In the genomic region with DNA sequence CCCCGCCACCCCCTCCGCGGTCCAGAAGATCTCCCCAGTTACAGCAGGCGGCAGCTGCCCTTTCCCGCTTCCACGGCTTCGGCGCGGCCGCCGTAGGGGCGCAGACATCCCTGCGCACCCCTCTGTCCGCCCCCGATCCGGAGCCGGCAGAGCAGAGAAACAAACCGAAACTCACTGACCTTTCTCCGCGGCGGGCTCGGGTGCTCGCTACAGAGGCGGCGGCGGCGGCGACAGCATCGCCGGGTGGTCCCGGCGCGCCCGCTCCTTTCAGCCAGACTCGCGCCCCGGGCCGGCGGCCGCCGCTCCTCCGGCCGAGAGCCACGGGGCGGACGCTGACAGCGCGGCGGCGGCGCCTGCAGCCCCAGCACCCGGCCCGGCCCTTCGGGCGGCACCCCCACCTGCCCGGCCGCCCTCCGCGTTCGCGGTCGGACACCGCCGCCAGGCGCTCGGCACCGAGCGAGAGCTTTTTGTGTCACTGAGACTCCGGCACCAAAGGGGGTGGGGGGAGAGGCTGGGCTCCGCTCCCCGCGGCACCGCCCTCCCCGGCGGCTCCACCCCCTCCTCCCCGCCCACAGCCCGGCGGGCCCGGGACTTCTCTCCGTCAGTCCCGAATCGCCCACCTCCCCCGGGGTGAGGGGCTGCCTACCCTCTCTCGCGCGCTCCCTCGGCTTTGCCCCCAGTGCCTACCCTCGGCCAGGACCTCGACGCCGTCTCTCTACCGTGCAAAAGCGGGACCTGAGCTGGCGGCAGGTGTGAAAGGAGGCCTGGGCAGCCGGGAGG, we compare ENCODE assay signal across 8 cellular contexts. TPM values are rescaled to one million over a fixed set of nuclear protein-coding genes. Genes with fewer than 3 reads are reported as not detected.
DNase-seq lines count a peak whose midpoint lies in the region; ATAC-seq and TF ChIP-seq lines count a peak whose summit lies in the region.

No MANE protein-coding gene starts in this region.

- 0% methylated on average over 1 of the region's 95 CpGs; no CpG with 5 or more reads in 1 of the 2 donors for WGBS in gastroesophageal sphincter (ENCODE audit: low coverage in 1 of 2), 2 donors

- H2AFZ ChIP-seq in neuron (ENCODE audit: low read depth, low read length), result peak overlapping the region; percentile 64

- peaks cover 0 to 32% (median 4%) of the 10 kb centered on the region in 3 donors for H3K4me1 ChIP-seq in gastroesophageal sphincter
- H3K4me1 ChIP-seq in neuron (ENCODE audit: insufficient read depth, low read length), result peaks cover 18% of the 10 kb centered on the region

- H3K9me3 ChIP-seq in CD4-positive, alpha-beta T cell (ENCODE audit: control insufficient read depth, low read length), result no peaks in the 10 kb centered on the region
- no peaks in the 10 kb centered on the region for H3K9me3 ChIP-seq in gastroesophageal sphincter
- H3K9me3 ChIP-seq in neuron (ENCODE audit: low read length), result no peaks in the 10 kb centered on the region

- DNase-seq in CD4-positive, alpha-beta T cell, result peak; percentile 46 to 75 (median 59)
- peak; percentile 74 for DNase-seq in RKO (ENCODE audit: low spot score)
- DNase-seq in activated gamma-delta T cell treated with anti-CD3 and anti-CD28 coated beads, Interleukin-2, amount 50 U/mL, for 16 hours (ENCODE audit: low read depth), result peak; percentile 36
- peak; percentile 57 for DNase-seq in stromal cell of bone marrow (ENCODE audit: low read depth)

- CTCF ChIA-PET in CD4-positive, alpha-beta T cell (lab: Charles Lee), result no interaction called here

- no peaks in the 10 kb centered on the region for H3K36me3 ChIP-seq in gastroesophageal sphincter
- H3K36me3 ChIP-seq in neuron (ENCODE audit: insufficient read depth, low read length), result peaks cover 16% of the 10 kb centered on the region

- H3K27me3 Mint-ChIP-seq in CD4-positive, alpha-beta T cell, result peaks cover 54% of the 10 kb centered on the region

- no peak overlapping the region for H3K27ac Mint-ChIP-seq in CD4-positive, alpha-beta T cell

- intact Hi-C loops in CD4-positive, alpha-beta T cell (cut with DNase I, micrococcal nuclease), result loop anchor here in 1 of 2 experiments (5.0 kb wide), 1 partner anchor 312 kb away; no protein-coding TSS in a partner anchor

- no peak overlapping the region for H3K27ac ChIP-seq in CD4-positive, alpha-beta T cell (ENCODE audit: low read depth, low read length)
- peak overlapping the region; percentile 7 to 88 (median 62) for H3K27ac ChIP-seq in gastroesophageal sphincter

- POLR2A ChIA-PET in CD4-positive, alpha-beta T cell (lab: Charles Lee), result no interaction called here

- H3K4me1 Mint-ChIP-seq in CD4-positive, alpha-beta T cell (ENCODE audit: low read depth), result peaks cover 14% of the 10 kb centered on the region

- H3K9me3 Mint-ChIP-seq in CD4-positive, alpha-beta T cell, result no peaks in the 10 kb centered on the region

- no peak for TF ChIP-seq EP300 in gastroesophageal sphincter (IDR thresholded peaks at IDR 0.05)

- peaks cover 28% of the 10 kb centered on the region for H3K27me3 ChIP-seq in CD4-positive, alpha-beta T cell (ENCODE audit: control insufficient read depth, insufficient read depth, low read length)
- H3K27me3 ChIP-seq in gastroesophageal sphincter (peaks cover 16% of the 10 kb centered on the region), neuron (ENCODE audit: insufficient read depth, low read length) (no peaks in the 10 kb centered on the region)

- peak; percentile 22 to 56 for TF ChIP-seq POLR2A in gastroesophageal sphincter (IDR thresholded peaks at IDR 0.05)

- H3K4me3 ChIP-seq in gastroesophageal sphincter (peak overlapping the region; percentile 85 to 87), neuron (ENCODE audit: low read length) (peak overlapping the region; percentile 60)

- H3K36me3 Mint-ChIP-seq in CD4-positive, alpha-beta T cell (ENCODE audit: low read depth), result peaks cover 12% of the 10 kb centered on the region

- peak overlapping the region; percentile 86 for H3K4me3 Mint-ChIP-seq in CD4-positive, alpha-beta T cell

- peak; percentile 88 for ATAC-seq in CD4-positive, alpha-beta T cell (ENCODE audit: poor library complexity)
- ATAC-seq in GM19455 (IDR thresholded peaks at IDR 0.05; ENCODE audit: unreplicated experiment) (peak; percentile 93), HG03571 (IDR thresholded peaks at IDR 0.05; ENCODE audit: unreplicated experiment) (peak; percentile 71), gastroesophageal sphincter (peak; percentile 89)

- TF ChIP-seq CTCF in CD4-positive, alpha-beta T cell (IDR thresholded peaks at IDR 0.05), result no peak
- peak in 3 of 4 experiments; percentile 42 to 49 (median 46) for TF ChIP-seq CTCF in gastroesophageal sphincter (IDR thresholded peaks at IDR 0.05)

RNA-seq across cellular contexts. Expression of a gene that starts 1.4 kb away (rescaled TPM):
- total RNA-seq in CD4-positive, alpha-beta T cell, result 1 to 10 TPM in 1 of 2 experiments, under 1 TPM in 1; 0.60 to 1.0 TPM
- total RNA-seq in gastroesophageal sphincter, result 10 to 100 TPM in 2 of 4 donors, 1 to 10 TPM in 2; 9.0 to 11.2 (median 10.1) TPM

Comparison
In these comparisons a context has a peak if more than half of its experiments do, and no peak if none do; other contexts are left out.
1. RNA of a gene that starts 1.4 kb away (total RNA-seq): 9.0 to 11.2 TPM in gastroesophageal sphincter; 0.60 to 1.0 TPM in CD4-positive, alpha-beta T cell; every median in the first group is over 4 times any median in the second.
2. Peak in every context shown above with its lines, with median percentiles within 50 percentile points of each other: ATAC-seq and DNase-seq.